ENCODE assay signal across 31 cellular contexts in genomic region chrX:41653125-41653524, GRCh38. TPM values are rescaled to one million over a fixed set of nuclear protein-coding genes. Genes with fewer than 3 reads are reported as not detected.
"Had no signal": no experiment of that assay in that cellular context is flagged by ENCODE, and none has a peak within 500 bp of the region (broad histone marks: within the 10 kb centered on the region; RNA-seq: fewer than 3 reads in every experiment).

No MANE protein-coding gene starts in this region.

- H3K4me2 ChIP-seq: neural progenitor cell, smooth muscle cell had no signal

- H3K4me1 ChIP-seq: neural progenitor cell, parathyroid adenoma, psoas muscle, spleen, suprapubic skin, testis, transverse colon, upper lobe of right lung, uterus had no signal

- H3K9me3 ChIP-seq: ovary, psoas muscle, suprapubic skin, testis, tibial artery, transverse colon, upper lobe of right lung, uterus had no signal

- H3K79me2 ChIP-seq: parathyroid adenoma had no signal

- H3K36me3 ChIP-seq: ovary, transverse colon, uterus had no signal

- ATAC-seq: natural killer cell; psoas muscle; right cardiac atrium; sciatic nerve; stimulated activated memory B cell treated with anti-CD40 and anti-IgM and Interleukin-4, amounts not matched to agents 10 μg/mL and 1 μg/mL and 100 μg/mL, for 72 hours; stimulated activated naive CD8-positive, alpha-beta T cell treated with anti-CD3 and anti-CD28 coated beads, Interleukin-15, amount 100 ng/mL, for 72 hours; stimulated activated naive CD8-positive, alpha-beta T cell treated with anti-CD3 and anti-CD28 coated beads, Interleukin-15, Interleukin-2, amounts not matched to agents 100 U/mL and 50 U/mL, for 24 hours; upper lobe of right lung had no signal

- DNase-seq: natural killer cell; occipital lobe; ovary; posterior cingulate gyrus; psoas muscle; right cardiac atrium; spleen; stimulated activated CD4-positive, alpha-beta T cell treated with anti-CD3 and anti-CD28 coated beads, Interleukin-12 subunit alpha, Interleukin-12 subunit beta, amount 100 ng/mL, for 4 hours; stimulated activated CD4-positive, alpha-beta T cell treated with anti-CD3 and anti-CD28 coated beads, Interleukin-1b, Interleukin-23, amount 100 ng/mL, for 48 hours; stimulated activated CD4-positive, alpha-beta T cell treated with anti-CD3 and anti-CD28 coated beads, Interleukin-4, amount 100 ng/mL, for 1 hour; stimulated activated CD4-positive, alpha-beta T cell treated with anti-CD3 and anti-CD28 coated beads, Interleukin-4, amount 100 ng/mL, for 4 hours; stimulated activated CD8-positive, alpha-beta memory T cell treated with anti-CD3 and anti-CD28 coated beads, Interleukin-4, amount 100 ng/mL, for 48 hours; stimulated activated naive CD4-positive, alpha-beta T cell; stimulated activated naive CD8-positive, alpha-beta T cell treated with anti-CD3 and anti-CD28 coated beads, Interleukin-15, amount 100 ng/mL, for 72 hours; stimulated activated naive CD8-positive, alpha-beta T cell treated with anti-CD3 and anti-CD28 coated beads, Interleukin-15, Interleukin-2, amounts not matched to agents 100 U/mL and 50 U/mL, for 24 hours; substantia nigra; testis; tibial artery; transverse colon; upper lobe of right lung; uterus had no signal

- H3K27ac ChIP-seq: neural progenitor cell, ovary, parathyroid adenoma, psoas muscle, skin epidermis, spleen, suprapubic skin, testis, tibial artery, transverse colon, upper lobe of right lung, uterus had no signal

- H3K27me3 ChIP-seq: neural progenitor cell, ovary, suprapubic skin, testis, tibial artery, transverse colon, upper lobe of right lung, uterus had no signal

- H3K4me3 ChIP-seq: neural progenitor cell, ovary, psoas muscle, skin epidermis, smooth muscle cell, spleen, suprapubic skin, testis, tibial artery, transverse colon, upper lobe of right lung, uterus had no signal

- H3K9ac ChIP-seq: neural progenitor cell, parathyroid adenoma had no signal

- H2AFZ ChIP-seq: neural progenitor cell, parathyroid adenoma had no signal

RNA-seq across cellular contexts. Expression of gene GPR34, which starts 35.6 kb away (rescaled TPM):
- total RNA-seq: progenitor cell of endocrine pancreas, renal cortical epithelial cell had no signal
- polyA plus RNA-seq: neural cell had no signal
